Comparison of ENCODE assay signal across 16 cellular contexts in the genomic region with DNA sequence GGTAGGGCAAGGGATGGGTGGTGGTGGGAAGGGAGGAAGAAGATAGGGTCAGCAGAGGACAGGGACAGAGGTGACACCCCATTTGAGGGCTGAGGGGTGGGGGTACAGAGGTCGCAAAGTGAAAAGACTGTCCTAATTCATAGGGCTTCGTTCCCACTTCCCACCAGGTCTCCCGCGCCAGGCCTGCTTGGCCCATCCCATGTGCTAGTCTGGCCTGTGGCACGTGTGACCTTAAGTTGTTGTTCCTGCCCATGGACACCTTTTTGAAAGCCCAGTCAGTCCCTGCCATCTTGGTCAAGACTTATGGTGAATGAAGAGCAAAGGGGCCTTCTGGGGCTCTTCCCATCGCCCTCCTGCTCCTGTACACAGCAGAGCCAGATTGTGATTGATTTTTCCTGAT. TPM values are rescaled to one million over a fixed set of nuclear protein-coding genes. Genes with fewer than 3 reads are reported as not detected.
DNase-seq lines count a peak whose midpoint lies in the region; ATAC-seq and TF ChIP-seq lines count a peak whose summit lies in the region.
"Had no signal": no experiment of that assay in that cellular context is flagged by ENCODE, and none has a peak within 500 bp of the region (broad histone marks: within the 10 kb centered on the region; RNA-seq: fewer than 3 reads in every experiment).

No MANE protein-coding gene starts in this region.

- no peak overlapping the region for H3K4me2 ChIP-seq in H9 (ENCODE audit: insufficient read depth, insufficient read length, low read length)

- intact Hi-C loops in posterior vena cava (cut with DNase I), result no loop called here

- POLR2A ChIA-PET in RWPE1 (lab: Yijun Ruan, JAX; ENCODE audit: low non-redundant PET), result no interaction called here

- no peak overlapping the region for H3T11ph ChIP-seq in H9 (ENCODE audit: low read length)

- TF ChIP-seq CTCF in H9 (conservative IDR thresholded peaks at IDR 0.05), result no peak
- no peak for TF ChIP-seq CTCF in RWPE1 (conservative IDR thresholded peaks at IDR 0.05; ENCODE audit: low read depth)
- TF ChIP-seq CTCF in glutamatergic neuron (IDR thresholded peaks at IDR 0.05; ENCODE audit: partially characterized antibody, unreplicated experiment), result no peak

- WGBS in H9 (ENCODE audit: extremely low coverage, insufficient read length, low lambda C conversion rate), result no CpG with 5 or more reads among the region's 6 CpGs

- H3K36me3 Mint-ChIP-seq in H9 (ENCODE audit: insufficient read depth in 1 of 3, low read depth in 3 of 3) (peaks cover 17 to 41% (median 31%) of the 10 kb centered on the region in 3 experiments), glutamatergic neuron (ENCODE audit: unreplicated experiment) (no peaks in the 10 kb centered on the region)
- H3K36me3 Mint-ChIP-seq: CD4-positive, CD25-positive, alpha-beta regulatory T cell had no signal

- H2BK120ac ChIP-seq in H9 (ENCODE audit: low read depth, low read length, poor library complexity, severe bottlenecking), result no peak overlapping the region

- no peaks in the 10 kb centered on the region for H3K27me3 Mint-ChIP-seq in H9 (ENCODE audit: low read depth)
- H3K27me3 Mint-ChIP-seq in glutamatergic neuron (ENCODE audit: unreplicated experiment), result peaks cover 10% of the 10 kb centered on the region
- H3K27me3 Mint-ChIP-seq: CD4-positive, CD25-positive, alpha-beta regulatory T cell had no signal

- H3K18ac ChIP-seq in H9 (ENCODE audit: insufficient read length, low read depth, low read length), result no peak overlapping the region

- no peak overlapping the region for H4K91ac ChIP-seq in H9 (ENCODE audit: insufficient read length, low read depth, low read length)

- no peak overlapping the region for H2BK5ac ChIP-seq in H9 (ENCODE audit: insufficient read length, low read length)

- no peak for DNase-seq in H9
- DNase-seq in RWPE1 (ENCODE audit: low spot score), result no peak
- DNase-seq in glutamatergic neuron, result no peak
- DNase-seq in NCI-H2227 treated with DMSO at 0.1 percent for 48 hours (lab: John Stamatoyannopoulos, UW), result no peak
- no peak for DNase-seq in posterior vena cava (ENCODE audit: low spot score)
- DNase-seq: ACHN; BE2C; C1 segment of cervical spinal cord; CD4-positive, CD25-positive, alpha-beta regulatory T cell; CD8-positive, alpha-beta memory T cell; COR-L47; DMS 273 treated with DMSO at 0.1 percent for 48 hours; DMS53; GOT3 had no signal

- no peaks in the 10 kb centered on the region for H3K27me3 ChIP-seq in H9 (ENCODE audit: insufficient read depth, low read length)
- H3K27me3 ChIP-seq: BE2C had no signal

- H2AK5ac ChIP-seq in H9 (ENCODE audit: insufficient read length, low read length), result no peak overlapping the region

- H3K23me2 ChIP-seq in H9 (ENCODE audit: insufficient read length, low read depth, low read length, poor library complexity, severe bottlenecking), result no peaks in the 10 kb centered on the region

- H4K20me1 ChIP-seq in H9 (ENCODE audit: control insufficient read depth, insufficient read depth, insufficient read length), result no peaks in the 10 kb centered on the region

- peaks cover 6% of the 10 kb centered on the region for H3K79me1 ChIP-seq in H9 (ENCODE audit: insufficient read depth, low read depth, low read length, poor library complexity, severe bottlenecking)

- H2AFZ ChIP-seq in H9 (ENCODE audit: low read length), result no peak overlapping the region

- H3K27ac ChIP-seq in H9 (ENCODE audit: insufficient read length, low read depth, low read length) (no peak overlapping the region), RWPE1 (peak overlapping the region; percentile 22; the same call in 1 of the 2 replicates)

- no peak overlapping the region for H3K23ac ChIP-seq in H9 (ENCODE audit: insufficient read length, low read depth, low read length)

- no peak overlapping the region for H2BK12ac ChIP-seq in H9 (ENCODE audit: insufficient read length, low read depth, low read length)

- no peaks in the 10 kb centered on the region for H3K9me3 Mint-ChIP-seq in H9
- peaks cover 6% of the 10 kb centered on the region for H3K9me3 Mint-ChIP-seq in glutamatergic neuron (ENCODE audit: unreplicated experiment)
- H3K9me3 Mint-ChIP-seq: CD8-positive, alpha-beta memory T cell had no signal

- no peaks in the 10 kb centered on the region for H3K79me2 ChIP-seq in H9 (ENCODE audit: insufficient read depth, low read length)

- peaks cover 29 to 32% of the 10 kb centered on the region in 2 experiments for H3K4me1 Mint-ChIP-seq in H9
- H3K4me1 Mint-ChIP-seq in glutamatergic neuron (ENCODE audit: low read depth, unreplicated experiment), result peaks cover 14% of the 10 kb centered on the region

- H3K4me1 ChIP-seq in H9 (ENCODE audit: insufficient read depth, low read length), result no peaks in the 10 kb centered on the region; the same call in 1 of the 2 replicates
- H3K4me1 ChIP-seq: BE2C, HAP-1 had no signal

- H2BK15ac ChIP-seq in H9 (ENCODE audit: low read depth, low read length), result no peak overlapping the region

- no peaks in the 10 kb centered on the region for H3K9me3 ChIP-seq in H9 (ENCODE audit: control insufficient read depth, low read depth, low read length)
- H3K9me3 ChIP-seq: BE2C, HAP-1 had no signal

- H3K9ac ChIP-seq in H9 (ENCODE audit: extremely low read depth, insufficient read length, low read length), result no peak overlapping the region

- no peak overlapping the region for H4K5ac ChIP-seq in H9 (ENCODE audit: insufficient read length, low read depth, low read length)

- CTCF ChIA-PET in RWPE1 (lab: Yijun Ruan, JAX), result no interaction called here

- H3K56ac ChIP-seq in H9 (ENCODE audit: insufficient read length, low read depth, low read length), result no peak overlapping the region

- H3K4ac ChIP-seq in H9 (ENCODE audit: low read depth, low read length), result no peak overlapping the region

- H3K14ac ChIP-seq in H9 (ENCODE audit: insufficient read depth, low read length), result no peak overlapping the region

- no peak overlapping the region for H3K4me3 Mint-ChIP-seq in H9
- no peak overlapping the region for H3K4me3 Mint-ChIP-seq in glutamatergic neuron (ENCODE audit: unreplicated experiment)
- H3K4me3 Mint-ChIP-seq: CD4-positive, CD25-positive, alpha-beta regulatory T cell; CD8-positive, alpha-beta memory T cell had no signal

- ATAC-seq in GM21737 (IDR thresholded peaks at IDR 0.05; ENCODE audit: unreplicated experiment), result no peak

- peak overlapping the region; percentile 60 to 74 (median 61); a peak in 5 of 7 replicates for H3K27ac Mint-ChIP-seq in H9
- H3K27ac Mint-ChIP-seq in glutamatergic neuron (ENCODE audit: unreplicated experiment), result peak overlapping the region; percentile 4
- H3K27ac Mint-ChIP-seq: CD4-positive, CD25-positive, alpha-beta regulatory T cell; CD8-positive, alpha-beta memory T cell had no signal

- H4K8ac ChIP-seq in H9 (replicated peaks; ENCODE audit: insufficient read length, low read depth, low read length), result no peak overlapping the region

- H2BK20ac ChIP-seq in H9 (ENCODE audit: low read depth, low read length, poor library complexity, severe bottlenecking), result no peak overlapping the region

RNA-seq across cellular contexts. Expression of gene TGOLN2, which starts 46.2 kb away (rescaled TPM):
- total RNA-seq in H9 (2021) (47.7 and 47.8 TPM in 2 replicates), glutamatergic neuron (ENCODE audit: unreplicated experiment) (47.1 TPM), posterior vena cava (100 to 1,000 TPM in 1 of 2 donors, 10 to 100 TPM in 1; 87.2 to 107 TPM)
